ENCODE assay signal across 6 cellular contexts in genomic region chr16:54479546-54479945, GRCh38.
"Had no signal": no experiment of that assay in that cellular context is flagged by ENCODE, and none has a peak within 500 bp of the region (broad histone marks: within the 10 kb centered on the region; RNA-seq: fewer than 3 reads in every experiment).

No MANE protein-coding gene starts in this region.

- FAIRE-seq: K562 had no signal

- H3K27ac ChIP-seq: HL-60, KMS-11 had no signal

- DNase-seq: IMR-90, KBM-7, KG1 had no signal

- H3K9ac ChIP-seq: KMS-11 had no signal

- ATAC-seq: K562 had no signal

- H3K4me2 ChIP-seq: KMS-11 had no signal

- H3K4me3 ChIP-seq: K562 had no signal
